ENCODE assay signal across 22 cellular contexts in the genomic region with DNA sequence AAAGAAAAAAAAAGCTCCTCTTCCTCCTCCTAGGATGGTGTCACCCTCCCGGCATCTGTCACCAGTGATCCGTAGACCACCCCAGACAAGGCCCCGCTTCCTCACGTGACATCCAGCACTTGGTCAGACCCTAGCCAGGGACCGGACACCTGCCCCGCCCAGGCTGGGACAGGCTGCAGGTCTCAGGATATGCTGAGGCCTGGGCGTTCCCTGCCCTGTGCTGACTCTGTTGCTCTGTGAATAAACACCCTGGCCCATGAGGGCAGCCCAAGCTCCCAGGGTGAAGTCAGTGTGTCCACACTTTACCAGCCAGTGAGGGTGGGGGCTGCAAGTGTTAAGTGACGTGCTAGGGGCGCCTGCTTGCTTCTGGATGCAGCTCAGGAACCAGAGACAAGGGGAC. TPM values are rescaled to one million over a fixed set of nuclear protein-coding genes. Genes with fewer than 3 reads are reported as not detected.
A peak's percentile ranks its signal among the peaks of the same experiment; 100 is the strongest.
DNase-seq lines count a peak whose midpoint lies in the region; ATAC-seq, FAIRE-seq and TF ChIP-seq lines count a peak whose summit lies in the region.
"Had no signal": no experiment of that assay in that cellular context is flagged by ENCODE, and none has a peak within 500 bp of the region (broad histone marks: within the 10 kb centered on the region; RNA-seq: fewer than 3 reads in every experiment).

No MANE protein-coding gene starts in this region.

- H3K9me3 ChIP-seq in right cardiac atrium (ENCODE audit: control insufficient read depth, low read length) (no peaks in the 10 kb centered on the region), heart right ventricle (no peaks in the 10 kb centered on the region), K562 (replicated peaks; ENCODE audit: control insufficient read depth, insufficient read depth, low read depth, low read length) (no peaks in the 10 kb centered on the region), PC-9 (ENCODE audit: insufficient read depth, low read depth) (no peaks in the 10 kb centered on the region)
- H3K9me3 ChIP-seq: thoracic aorta had no signal

- peaks cover 19% of the 10 kb centered on the region for H3K79me2 ChIP-seq in K562 (ENCODE audit: control insufficient read depth, insufficient read depth, low read length)
- H3K79me2 ChIP-seq in PC-9 (ENCODE audit: low read depth) = peaks cover 21% of the 10 kb centered on the region

- no peak overlapping the region for H3K4me3 Mint-ChIP-seq in mesothelial cell of epicardium
- no peak overlapping the region for H3K4me3 Mint-ChIP-seq in activated CD4-positive, alpha-beta memory T cell treated with anti-CD3 and anti-CD28 coated beads for 36 hours
- H3K4me3 Mint-ChIP-seq: activated CD4-positive, alpha-beta T cell treated with anti-CD3 and anti-CD28 coated beads, Interleukin-2, amount 10 ng/mL, durations not matched to agents 7 days and 5 days; CD8-positive, alpha-beta memory T cell had no signal

- POLR2A ChIA-PET in K562 (lab: Yijun Ruan, JAX) = interaction anchor here (0.7 to 2.5 kb wide), 7 partner anchors 10 to 31 kb away, joined by 3 to 15 read pairs (median 4); partner anchors contain the start of genes AJM1 and TRAF2
- POLR2A ChIA-PET in PC-9 (lab: Charles Lee; ENCODE audit: unreplicated experiment) = interaction anchor here (0.5 kb wide), 1 partner anchor 118 kb away, joined by 7 read pairs; no protein-coding TSS in a partner anchor
- POLR2A ChIA-PET in activated CD4-positive, alpha-beta memory T cell treated with anti-CD3 and anti-CD28 coated beads for 36 hours (lab: Charles Lee) = interaction anchor here (1.1 kb wide), 1 partner anchor 27 kb away, joined by 3 read pairs; no protein-coding TSS in a partner anchor

- no peaks in the 10 kb centered on the region for H3K9me2 ChIP-seq in PC-9 (ENCODE audit: insufficient read depth)

- H3F3A ChIP-seq in PC-9 (ENCODE audit: insufficient read depth, low read depth) = peaks cover 13% of the 10 kb centered on the region; the same call in 1 of the 2 replicates

- peaks cover 4% of the 10 kb centered on the region for H3K36me3 Mint-ChIP-seq in mesothelial cell of epicardium
- peaks cover 10% of the 10 kb centered on the region for H3K36me3 Mint-ChIP-seq in activated CD4-positive, alpha-beta memory T cell treated with anti-CD3 and anti-CD28 coated beads for 36 hours

- H3K27me3 ChIP-seq in right cardiac atrium (ENCODE audit: control insufficient read depth, insufficient read depth) = no peaks in the 10 kb centered on the region
- H3K27me3 ChIP-seq in heart right ventricle = no peaks in the 10 kb centered on the region
- no peaks in the 10 kb centered on the region for H3K27me3 ChIP-seq in K562 (ENCODE audit: control insufficient read depth in 2 of 2, insufficient read depth in 2 of 2, low read length in 2 of 2)
- H3K27me3 ChIP-seq in PC-9 (ENCODE audit: insufficient read depth, low read depth) = no peaks in the 10 kb centered on the region

- H3K9me1 ChIP-seq in K562 (ENCODE audit: control insufficient read depth, insufficient read depth, low read length) = peaks cover 4% of the 10 kb centered on the region

- BruUV-seq in K562 (replicated peaks; lab: Mats Ljungman, UMichigan) = no TSS peak
- no TSS peak for BruUV-seq in PC-9 (replicated peaks; lab: Mats Ljungman, UMichigan)

- H3K27ac Mint-ChIP-seq in mesothelial cell of epicardium = peak overlapping the region; percentile 77
- no peak overlapping the region for H3K27ac Mint-ChIP-seq in activated CD4-positive, alpha-beta memory T cell treated with anti-CD3 and anti-CD28 coated beads for 36 hours
- H3K27ac Mint-ChIP-seq: activated CD4-positive, alpha-beta T cell treated with anti-CD3 and anti-CD28 coated beads, Interleukin-2, amount 10 ng/mL, durations not matched to agents 7 days and 5 days had no signal

- intact Hi-C loops in right cardiac atrium (cut with DNase I) = no loop called here
- intact Hi-C loops in heart right ventricle (cut with DNase I) = loop anchor here in 1 of 10 donors (10.0 kb wide), 1 partner anchor 64 kb away; no protein-coding TSS in a partner anchor
- intact Hi-C loops in K562 (cut with micrococcal nuclease) = no loop called here
- intact Hi-C loops in PC-9 (cut with micrococcal nuclease; ENCODE audit: unreplicated experiment) = no loop called here
- intact Hi-C loops in activated CD4-positive, alpha-beta memory T cell treated with anti-CD3 and anti-CD28 coated beads for 36 hours (cut with micrococcal nuclease) = no loop called here

- TF ChIP-seq CTCF in heart right ventricle (IDR thresholded peaks at IDR 0.05) = no peak
- no peak for TF ChIP-seq CTCF in K562 (IDR thresholded peaks at IDR 0.05 in 2 of 3, conservative IDR thresholded peaks at IDR 0.05 in 1 of 3; ENCODE audit: insufficient read depth in 2 of 3, low read depth in 1 of 3, low read length in 3 of 3)
- TF ChIP-seq CTCF in mesothelial cell of epicardium (IDR thresholded peaks at IDR 0.05; ENCODE audit: unreplicated experiment) = no peak
- no peak for TF ChIP-seq CTCF in PC-9 (conservative IDR thresholded peaks at IDR 0.05)

- no peaks in the 10 kb centered on the region for H3K27me3 Mint-ChIP-seq in mesothelial cell of epicardium (ENCODE audit: low read depth)
- no peaks in the 10 kb centered on the region for H3K27me3 Mint-ChIP-seq in activated CD4-positive, alpha-beta memory T cell treated with anti-CD3 and anti-CD28 coated beads for 36 hours
- H3K27me3 Mint-ChIP-seq: activated CD4-positive, alpha-beta T cell treated with anti-CD3 and anti-CD28 coated beads, Interleukin-2, amount 10 ng/mL, durations not matched to agents 7 days and 5 days; CD8-positive, alpha-beta memory T cell had no signal

- H3K4me3 ChIP-seq in right cardiac atrium (ENCODE audit: low read length) (no peak overlapping the region), heart right ventricle (no peak overlapping the region), K562 (no peak overlapping the region), PC-9 (no peak overlapping the region)
- H3K4me3 ChIP-seq: thoracic aorta had no signal

- H3K4me2 ChIP-seq in K562 (ENCODE audit: insufficient read depth, low read length) (no peak overlapping the region), PC-9 (no peak overlapping the region)

- ATAC-seq in right cardiac atrium (no peak), heart right ventricle (no peak), K562 (peak; percentile 36)

- peaks cover 5% of the 10 kb centered on the region for H3K4me1 Mint-ChIP-seq in mesothelial cell of epicardium
- H3K4me1 Mint-ChIP-seq in activated CD4-positive, alpha-beta memory T cell treated with anti-CD3 and anti-CD28 coated beads for 36 hours (ENCODE audit: low read depth) = peaks cover 15% of the 10 kb centered on the region

- H4K20me1 ChIP-seq in K562 (replicated peaks; ENCODE audit: control insufficient read depth, insufficient read depth, low read length) (peaks cover 16% of the 10 kb centered on the region; the same call in 1 of the 2 replicates), PC-9 (ENCODE audit: insufficient read depth) (peaks cover 29% of the 10 kb centered on the region)

- no peak overlapping the region for H3K27ac ChIP-seq in right cardiac atrium (ENCODE audit: low read length)
- H3K27ac ChIP-seq in heart right ventricle = no peak overlapping the region
- H3K27ac ChIP-seq in K562 (ENCODE audit: extremely low read depth, low read depth, low read length) = no peak overlapping the region
- H3K27ac ChIP-seq in PC-9 = no peak overlapping the region
- H3K27ac ChIP-seq: HL-60, thoracic aorta had no signal

- H2AFZ ChIP-seq in K562 (ENCODE audit: low read depth, low read length) (no peak overlapping the region), PC-9 (no peak overlapping the region)

- H3K36me3 ChIP-seq in heart right ventricle (peaks cover 3 to 59% (median 24%) of the 10 kb centered on the region in 9 donors), K562 (ENCODE audit: control insufficient read depth, insufficient read depth, low read length) (peaks cover 54% of the 10 kb centered on the region; the same call in 2 of the 3 replicates), PC-9 (ENCODE audit: low read depth) (0 out of 2 replicates have a peak, but pooled peaks cover 8% of the 10 kb centered on the region)

- WGBS in right cardiac atrium = 80% methylated on average over 9 of the region's 9 CpGs
- 80 to 88% methylated on average over 9 of the region's 9 CpGs for WGBS in heart right ventricle, 2 donors
- 88% methylated on average over 9 of the region's 9 CpGs for WGBS in K562 (ENCODE audit: insufficient coverage, low coverage, missing lambda C conversion rate)

- DNase-seq in right cardiac atrium (peak in 2 of 3 donors; percentile 40 to 46), heart right ventricle (no peak), K562 (ENCODE audit: extremely low read depth in 1 of 4, low spot score in 3 of 4) (no peak), mesothelial cell of epicardium (ENCODE audit: low spot score in 2 of 2, unreplicated experiment in 2 of 2) (peak in 1 of 2 experiments; percentile 12), PC-9 (no peak), SIG-M5 (lab: John Stamatoyannopoulos, UW) (no peak), SK-N-DZ (ENCODE audit: low spot score) (no peak)
- DNase-seq in activated CD4-positive, alpha-beta memory T cell treated with anti-CD3 and anti-CD28 coated beads for 36 hours = no peak
- DNase-seq: activated CD4-positive, alpha-beta T cell treated with anti-CD3 and anti-CD28 coated beads, Interleukin-2, amount 10 ng/mL, durations not matched to agents 7 days and 5 days; activated CD8-positive, alpha-beta memory T cell treated with anti-CD3 and anti-CD28 coated beads, Interleukin-2, amount 50 U/mL, for 48 hours; activated naive CD4-positive, alpha-beta T cell treated with anti-CD3 and anti-CD28 coated beads, Interleukin-2, amount 50 U/mL, for 16 hours; CD8-positive, alpha-beta memory T cell; DMS53; HCEC 1CT; hypothalamus; NCI-H1930; NCI-H446 treated with DMSO at 0.1 percent for 48 hours; RPMI8226 had no signal

- TF ChIP-seq EP300 in K562 (IDR thresholded peaks at IDR 0.05; ENCODE audit: low read length) = no peak

- peak overlapping the region in 1 of 2 experiments; percentile 28; a peak in 1 of 4 replicates for H3K9ac ChIP-seq in K562 (ENCODE audit: insufficient read depth in 1 of 2, low read depth in 2 of 2, low read length in 2 of 2)

- H3K4me1 ChIP-seq in right cardiac atrium (ENCODE audit: control insufficient read depth, insufficient read depth, low read length) (peaks cover 7% of the 10 kb centered on the region), heart right ventricle (peaks cover 9 to 38% (median 28%) of the 10 kb centered on the region in 9 donors), K562 (replicated peaks in 1 of 2; ENCODE audit: control insufficient read depth in 2 of 2, insufficient read depth in 2 of 2, low read length in 2 of 2) (peaks cover 5 to 63% of the 10 kb centered on the region in 2 experiments; a peak in 3 of 5 replicates), PC-9 (replicated peaks; ENCODE audit: insufficient read depth) (peaks cover 11% of the 10 kb centered on the region)

- TF ChIP-seq RAD21 in K562 (CRISPR knock-in tag; conservative IDR thresholded peaks at IDR 0.05 in 1 of 2, IDR thresholded peaks at IDR 0.05 in 1 of 2) = no peak

- TF ChIP-seq POLR2A in K562 (conservative IDR thresholded peaks at IDR 0.05) = no peak

- no peaks in the 10 kb centered on the region for H3K9me3 Mint-ChIP-seq in mesothelial cell of epicardium
- H3K9me3 Mint-ChIP-seq in activated CD4-positive, alpha-beta memory T cell treated with anti-CD3 and anti-CD28 coated beads for 36 hours = no peaks in the 10 kb centered on the region
- H3K9me3 Mint-ChIP-seq: activated CD4-positive, alpha-beta T cell treated with anti-CD3 and anti-CD28 coated beads, Interleukin-2, amount 10 ng/mL, durations not matched to agents 7 days and 5 days; CD8-positive, alpha-beta memory T cell had no signal

- in situ Hi-C loops in K562 (cut with MboI) = no loop called here

- no peak for FAIRE-seq in K562 (lab: Jason Lieb, UNC)
- FAIRE-seq: colon, keratinocyte had no signal

- CTCF ChIA-PET in K562 (lab: Yijun Ruan, JAX; ENCODE audit: low intra/inter-chr PET ratio) (no interaction called here), PC-9 (lab: Charles Lee) (no interaction called here)
- CTCF ChIA-PET in activated CD4-positive, alpha-beta memory T cell treated with anti-CD3 and anti-CD28 coated beads for 36 hours (lab: Charles Lee) = no interaction called here

RNA-seq across cellular contexts. Expression of gene EDF1, which starts 5.6 kb away (rescaled TPM):
- total RNA-seq in right cardiac atrium = 100 to 1,000 TPM; 279 to 331 (median 301) TPM
- 417 TPM for polyA plus RNA-seq in right cardiac atrium
- 100 to 1,000 TPM; 289 to 375 (median 329) TPM for total RNA-seq in heart right ventricle
- polyA plus RNA-seq in heart right ventricle = 1,000 to 10,000 TPM in 1 of 2 donors, 100 to 1,000 TPM in 1; 624 to 1,058 TPM
- 59.6 and 137 TPM in 2 replicates for total RNA-seq in K562 (2011; cell fraction: chromatin; rRNA removed; ENCODE audit: low replicate concordance)
- 95.8 and 97.7 TPM in 2 replicates for total RNA-seq in K562 (2011; cell fraction: nucleolus; rRNA removed)
- 83.2 and 87.5 TPM in 2 replicates for total RNA-seq in K562 (2011; cell fraction: nucleoplasm; rRNA removed)
- total RNA-seq in K562 (2014; rRNA removed) = 532 and 564 TPM in 2 replicates
- 132 and 198 TPM in 2 replicates for total RNA-seq in K562 (2014; rRNA removed; fragmentation: Illumina TruSeq; extraction: Trizol)
- total RNA-seq in K562 (2015; rRNA removed; fragmentation: Illumina TruSeq; extraction: Trizol) = 363 and 368 TPM in 2 replicates
- 302 and 324 TPM in 2 replicates for total RNA-seq in K562 (2021)
- 235 TPM in 2 replicates for polyA plus RNA-seq in K562 (2011; rRNA removed)
- 308 and 335 TPM in 2 replicates for polyA plus RNA-seq in K562 (2011; cell fraction: cytosol; rRNA removed)
- 223 and 253 TPM in 2 replicates for polyA plus RNA-seq in K562 (2011; cell fraction: nucleus; rRNA removed)
- 389 and 638 TPM in 2 replicates for polyA plus RNA-seq in K562 (2012)
- 318 and 384 TPM in 2 replicates for polyA plus RNA-seq in K562 (2014; fragmentation: Illumina TruSeq; extraction: Trizol)
- polyA plus RNA-seq in K562 (2014; fragmentation: Nextera tagmentation; extraction: Ambion mirVana) = 100 to 1,000 TPM in 1 of 2 experiments, 10 to 100 TPM in 1; 81.0 to 108 TPM
- polyA plus RNA-seq in K562 (2014; rRNA removed) = 526 and 558 TPM in 2 replicates
- polyA minus RNA-seq in K562 (2011; rRNA and poly(A)+ RNA removed) = 128 and 129 TPM in 2 replicates
- 82.8 and 116 TPM in 2 replicates for polyA minus RNA-seq in K562 (2011; cell fraction: cytosol; rRNA and poly(A)+ RNA removed)
- polyA minus RNA-seq in K562 (2011; cell fraction: nucleus; rRNA and poly(A)+ RNA removed) = 37.3 and 41.4 TPM in 2 replicates
- 275 to 294 TPM (median 275 TPM) in 3 replicates for total RNA-seq in mesothelial cell of epicardium
- total RNA-seq in PC-9 (2021) = 275 and 338 TPM in 2 replicates
- 100 to 1,000 TPM; 302 to 311 TPM for total RNA-seq in activated CD4-positive, alpha-beta memory T cell treated with anti-CD3 and anti-CD28 coated beads for 36 hours
- 448 and 474 TPM in 2 replicates for polyA plus RNA-seq in SK-N-DZ (2014; cell fraction: cytosol; rRNA removed)
- 397 and 472 TPM in 2 replicates for polyA plus RNA-seq in SK-N-DZ (2014; cell fraction: nucleus; rRNA removed)

RNA-seq across cellular contexts. Expression of gene MAMDC4, which starts 8.4 kb away (rescaled TPM):
- total RNA-seq in right cardiac atrium (10 to 100 TPM in 1 of 4 donors, 1 to 10 TPM in 3; 3.0 to 10.8 (median 5.8) TPM), heart right ventricle (10 to 100 TPM in 2 of 10 donors, 1 to 10 TPM in 8; 4.1 to 11.3 (median 8.3) TPM), K562 (2014; rRNA removed) (4.5 and 7.1 TPM in 2 replicates), K562 (2014; rRNA removed; fragmentation: Illumina TruSeq; extraction: Trizol) (0.10 and 0.47 TPM in 2 replicates), K562 (2015; rRNA removed; fragmentation: Illumina TruSeq; extraction: Trizol) (2.9 and 3.6 TPM in 2 replicates), K562 (2021) (9.6 and 11.0 TPM in 2 replicates), mesothelial cell of epicardium (20.1 to 22.6 TPM (median 20.3 TPM) in 3 replicates), PC-9 (2021) (9.2 and 11.6 TPM in 2 replicates)
- polyA plus RNA-seq in right cardiac atrium (5.2 TPM), heart right ventricle (10 to 100 TPM in 1 of 2 donors, 1 to 10 TPM in 1; 8.0 to 45.4 TPM), K562 (2011; rRNA removed) (1.3 and 3.6 TPM in 2 replicates), K562 (2014; fragmentation: Illumina TruSeq; extraction: Trizol) (1.5 and 2.2 TPM in 2 replicates), K562 (2014; fragmentation: Nextera tagmentation; extraction: Ambion mirVana) (under 1 TPM; 0.03 to 0.18 TPM), K562 (2014; rRNA removed) (7.9 and 10.8 TPM in 2 replicates)
- total RNA-seq in K562 (2011; cell fraction: chromatin; rRNA removed; ENCODE audit: low replicate concordance) = 9.8 and 44.0 TPM in 2 replicates
- total RNA-seq in K562 (2011; cell fraction: nucleolus; rRNA removed) = 38.6 and 45.4 TPM in 2 replicates
- 15.4 and 16.5 TPM in 2 replicates for total RNA-seq in K562 (2011; cell fraction: nucleoplasm; rRNA removed)
- polyA plus RNA-seq in K562 (2011; cell fraction: cytosol; rRNA removed) = 0.74 and 2.6 TPM in 2 replicates
- 45.8 and 94.5 TPM in 2 replicates for polyA plus RNA-seq in K562 (2011; cell fraction: nucleus; rRNA removed)
- 6.9 and 15.2 TPM in 2 replicates for polyA plus RNA-seq in K562 (2012)
- polyA minus RNA-seq in K562 (2011; rRNA and poly(A)+ RNA removed) = 0.06 and 0.21 TPM in 2 replicates
- polyA minus RNA-seq in K562 (2011; cell fraction: cytosol; rRNA and poly(A)+ RNA removed) = 1.1 and 1.5 TPM in 2 replicates
- 5.0 and 5.6 TPM in 2 replicates for polyA minus RNA-seq in K562 (2011; cell fraction: nucleus; rRNA and poly(A)+ RNA removed)
- total RNA-seq in activated CD4-positive, alpha-beta memory T cell treated with anti-CD3 and anti-CD28 coated beads for 36 hours = 10 to 100 TPM; 13.0 to 14.3 TPM
- 3.3 and 5.7 TPM in 2 replicates for polyA plus RNA-seq in SK-N-DZ (2014; cell fraction: cytosol; rRNA removed)
- 151 and 179 TPM in 2 replicates for polyA plus RNA-seq in SK-N-DZ (2014; cell fraction: nucleus; rRNA removed)
- polyA plus RNA-seq: CD8-positive, alpha-beta memory T cell had no signal

RNA-seq across cellular contexts. Expression of gene PHPT1, which starts 11.3 kb away (rescaled TPM):
- 100 to 1,000 TPM; 176 to 227 (median 203) TPM for total RNA-seq in right cardiac atrium
- 329 TPM for polyA plus RNA-seq in right cardiac atrium
- total RNA-seq in heart right ventricle = 100 to 1,000 TPM; 310 to 376 (median 327) TPM
- 100 to 1,000 TPM; 354 to 650 TPM for polyA plus RNA-seq in heart right ventricle
- total RNA-seq in K562 (2011; cell fraction: chromatin; rRNA removed; ENCODE audit: low replicate concordance) = 45.1 and 180 TPM in 2 replicates
- 169 and 176 TPM in 2 replicates for total RNA-seq in K562 (2011; cell fraction: nucleolus; rRNA removed)
- total RNA-seq in K562 (2011; cell fraction: nucleoplasm; rRNA removed) = 73.7 and 101 TPM in 2 replicates
- 114 and 142 TPM in 2 replicates for total RNA-seq in K562 (2014; rRNA removed)
- total RNA-seq in K562 (2014; rRNA removed; fragmentation: Illumina TruSeq; extraction: Trizol) = 16.4 and 20.9 TPM in 2 replicates
- 93.0 and 96.7 TPM in 2 replicates for total RNA-seq in K562 (2015; rRNA removed; fragmentation: Illumina TruSeq; extraction: Trizol)
- total RNA-seq in K562 (2021) = 126 and 135 TPM in 2 replicates
- 50.9 and 84.3 TPM in 2 replicates for polyA plus RNA-seq in K562 (2011; rRNA removed)
- polyA plus RNA-seq in K562 (2011; cell fraction: cytosol; rRNA removed) = 137 and 211 TPM in 2 replicates
- polyA plus RNA-seq in K562 (2011; cell fraction: nucleus; rRNA removed) = 314 and 360 TPM in 2 replicates
- polyA plus RNA-seq in K562 (2012) = 124 and 150 TPM in 2 replicates
- 80.2 and 98.6 TPM in 2 replicates for polyA plus RNA-seq in K562 (2014; fragmentation: Illumina TruSeq; extraction: Trizol)
- 100 to 1,000 TPM; 131 to 166 TPM for polyA plus RNA-seq in K562 (2014; fragmentation: Nextera tagmentation; extraction: Ambion mirVana)
- polyA plus RNA-seq in K562 (2014; rRNA removed) = 129 and 161 TPM in 2 replicates
- 7.0 and 7.2 TPM in 2 replicates for polyA minus RNA-seq in K562 (2011; rRNA and poly(A)+ RNA removed)
- 19.4 and 27.9 TPM in 2 replicates for polyA minus RNA-seq in K562 (2011; cell fraction: cytosol; rRNA and poly(A)+ RNA removed)
- 31.0 and 41.3 TPM in 2 replicates for polyA minus RNA-seq in K562 (2011; cell fraction: nucleus; rRNA and poly(A)+ RNA removed)
- 159 to 168 TPM (median 168 TPM) in 3 replicates for total RNA-seq in mesothelial cell of epicardium
- total RNA-seq in PC-9 (2021) = 112 and 114 TPM in 2 replicates
- total RNA-seq in activated CD4-positive, alpha-beta memory T cell treated with anti-CD3 and anti-CD28 coated beads for 36 hours = 10 to 100 TPM; 92.2 to 95.5 TPM
- 83.9 and 129 TPM in 2 replicates for polyA plus RNA-seq in SK-N-DZ (2014; cell fraction: cytosol; rRNA removed)
- polyA plus RNA-seq in SK-N-DZ (2014; cell fraction: nucleus; rRNA removed) = 114 and 184 TPM in 2 replicates

RNA-seq across cellular contexts. Expression of gene AJM1, which starts 18.3 kb away (rescaled TPM):
- total RNA-seq in right cardiac atrium (10 to 100 TPM in 1 of 4 donors, 1 to 10 TPM in 3; 4.4 to 11.5 (median 8.0) TPM), heart right ventricle (1 to 10 TPM; 3.6 to 8.3 (median 5.9) TPM), K562 (2014; rRNA removed) (2.0 and 2.8 TPM in 2 replicates), K562 (2014; rRNA removed; fragmentation: Illumina TruSeq; extraction: Trizol) (0.07 TPM in 1 of 2 replicates, not detected in the other), K562 (2015; rRNA removed; fragmentation: Illumina TruSeq; extraction: Trizol) (0.83 and 0.94 TPM in 2 replicates), K562 (2021) (3.2 TPM in 2 replicates), mesothelial cell of epicardium (3.1 to 3.8 TPM (median 3.6 TPM) in 3 replicates), PC-9 (2021) (5.3 and 5.9 TPM in 2 replicates)
- polyA plus RNA-seq in right cardiac atrium (4.3 TPM), heart right ventricle (1 to 10 TPM; 3.4 to 7.6 TPM), K562 (2011; rRNA removed) (0.46 and 1.1 TPM in 2 replicates), K562 (2014; fragmentation: Illumina TruSeq; extraction: Trizol) (0.06 and 0.54 TPM in 2 replicates), K562 (2014; fragmentation: Nextera tagmentation; extraction: Ambion mirVana) (under 1 TPM in 1 of 2 experiments, not detected in 1; 0.01 TPM), K562 (2014; rRNA removed) (2.2 and 3.7 TPM in 2 replicates)
- 3.5 and 12.8 TPM in 2 replicates for total RNA-seq in K562 (2011; cell fraction: chromatin; rRNA removed; ENCODE audit: low replicate concordance)
- 13.2 and 13.6 TPM in 2 replicates for total RNA-seq in K562 (2011; cell fraction: nucleolus; rRNA removed)
- 7.8 and 10.9 TPM in 2 replicates for total RNA-seq in K562 (2011; cell fraction: nucleoplasm; rRNA removed)
- polyA plus RNA-seq in K562 (2011; cell fraction: cytosol; rRNA removed) = 0.49 and 1.00 TPM in 2 replicates
- 11.7 and 16.6 TPM in 2 replicates for polyA plus RNA-seq in K562 (2011; cell fraction: nucleus; rRNA removed)
- polyA plus RNA-seq in K562 (2012) = 2.1 and 4.3 TPM in 2 replicates
- 0.11 and 0.12 TPM in 2 replicates for polyA minus RNA-seq in K562 (2011; rRNA and poly(A)+ RNA removed)
- polyA minus RNA-seq in K562 (2011; cell fraction: cytosol; rRNA and poly(A)+ RNA removed) = 0.86 and 1.3 TPM in 2 replicates
- 2.6 and 3.0 TPM in 2 replicates for polyA minus RNA-seq in K562 (2011; cell fraction: nucleus; rRNA and poly(A)+ RNA removed)
- 1 to 10 TPM; 3.8 to 4.2 TPM for total RNA-seq in activated CD4-positive, alpha-beta memory T cell treated with anti-CD3 and anti-CD28 coated beads for 36 hours
- polyA plus RNA-seq in SK-N-DZ (2014; cell fraction: cytosol; rRNA removed) = 0.28 and 1.1 TPM in 2 replicates
- 9.8 and 12.7 TPM in 2 replicates for polyA plus RNA-seq in SK-N-DZ (2014; cell fraction: nucleus; rRNA removed)

RNA-seq across cellular contexts. Expression of gene TRAF2, which starts 25.8 kb away (rescaled TPM):
- total RNA-seq in right cardiac atrium (10 to 100 TPM in 1 of 4 donors, 1 to 10 TPM in 3; 6.1 to 10.2 (median 8.6) TPM), heart right ventricle (10 to 100 TPM in 5 of 10 donors, 1 to 10 TPM in 5; 5.4 to 14.8 (median 9.7) TPM), K562 (2014; rRNA removed) (26.8 and 33.3 TPM in 2 replicates), K562 (2014; rRNA removed; fragmentation: Illumina TruSeq; extraction: Trizol) (5.9 and 9.1 TPM in 2 replicates), K562 (2015; rRNA removed; fragmentation: Illumina TruSeq; extraction: Trizol) (26.6 and 28.2 TPM in 2 replicates), K562 (2021) (44.5 and 45.2 TPM in 2 replicates), mesothelial cell of epicardium (16.0 to 18.1 TPM (median 17.4 TPM) in 3 replicates), PC-9 (2021) (42.7 and 48.0 TPM in 2 replicates)
- polyA plus RNA-seq in right cardiac atrium (6.7 TPM), heart right ventricle (10 to 100 TPM; 10.1 to 17.0 TPM), K562 (2011; rRNA removed) (17.3 and 24.9 TPM in 2 replicates), K562 (2014; fragmentation: Illumina TruSeq; extraction: Trizol) (18.0 and 28.7 TPM in 2 replicates), K562 (2014; fragmentation: Nextera tagmentation; extraction: Ambion mirVana) (under 1 TPM; 0.24 to 0.81 TPM), K562 (2014; rRNA removed) (33.6 and 44.2 TPM in 2 replicates)
- total RNA-seq in K562 (2011; cell fraction: chromatin; rRNA removed; ENCODE audit: low replicate concordance) = 25.3 and 98.2 TPM in 2 replicates
- total RNA-seq in K562 (2011; cell fraction: nucleolus; rRNA removed) = 71.7 TPM in 2 replicates
- 30.2 and 33.8 TPM in 2 replicates for total RNA-seq in K562 (2011; cell fraction: nucleoplasm; rRNA removed)
- 21.6 and 32.3 TPM in 2 replicates for polyA plus RNA-seq in K562 (2011; cell fraction: cytosol; rRNA removed)
- 26.6 and 36.1 TPM in 2 replicates for polyA plus RNA-seq in K562 (2011; cell fraction: nucleus; rRNA removed)
- 22.1 and 24.0 TPM in 2 replicates for polyA plus RNA-seq in K562 (2012)
- polyA minus RNA-seq in K562 (2011; rRNA and poly(A)+ RNA removed) = 9.8 and 14.7 TPM in 2 replicates
- polyA minus RNA-seq in K562 (2011; cell fraction: cytosol; rRNA and poly(A)+ RNA removed) = 26.8 and 28.5 TPM in 2 replicates
- 22.8 and 24.9 TPM in 2 replicates for polyA minus RNA-seq in K562 (2011; cell fraction: nucleus; rRNA and poly(A)+ RNA removed)
- total RNA-seq in activated CD4-positive, alpha-beta memory T cell treated with anti-CD3 and anti-CD28 coated beads for 36 hours = 10 to 100 TPM; 40.0 to 41.4 TPM
- 37.1 and 39.3 TPM in 2 replicates for polyA plus RNA-seq in SK-N-DZ (2014; cell fraction: cytosol; rRNA removed)
- 55.2 and 61.2 TPM in 2 replicates for polyA plus RNA-seq in SK-N-DZ (2014; cell fraction: nucleus; rRNA removed)

Comparison
In these comparisons a context has a peak if more than half of its experiments do, and no peak if none do; other contexts are left out.
1. DNase-seq: peak in right cardiac atrium (2 of 3); none in heart right ventricle (0 of 2), K562 (0 of 4), PC-9 (0 of 2), activated CD4-positive, alpha-beta memory T cell treated with anti-CD3 and anti-CD28 coated beads for 36 hours (single experiment), SIG-M5 (single experiment) and SK-N-DZ (single experiment).